15 cellular contexts compared by ENCODE assay signal in genomic region chr16:27335349-27336052, GRCh38. TPM values are rescaled to one million over a fixed set of nuclear protein-coding genes. Genes with fewer than 3 reads are reported as not detected.
A peak's percentile ranks its signal among the peaks of the same experiment; 100 is the strongest.
DNase-seq lines count a peak whose midpoint lies in the region; ATAC-seq, FAIRE-seq and TF ChIP-seq lines count a peak whose summit lies in the region.
"Had no signal": no experiment of that assay in that cellular context is flagged by ENCODE, and none has a peak within 500 bp of the region (broad histone marks: within the 10 kb centered on the region; RNA-seq: fewer than 3 reads in every experiment).

No MANE protein-coding gene starts in this region.

- ATAC-seq in GM12878 = no peak
- ATAC-seq in right lobe of liver = peak; percentile 29 to 64 (median 56)

- intact Hi-C loops in GM12878 (cut with micrococcal nuclease; ENCODE audit: unreplicated experiment) = no loop called here
- intact Hi-C loops in right lobe of liver (cut with DNase I) = no loop called here
- intact Hi-C loops in uterus (cut with DNase I; ENCODE audit: low total_unique reads) = no loop called here

- TF ChIP-seq EP300 in GM12878 (IDR thresholded peaks at IDR 0.05; ENCODE audit: borderline replicate concordance in 1 of 2, control insufficient read depth in 1 of 2, low read depth in 2 of 2, low read length in 2 of 2) = no peak

- H2AFZ ChIP-seq in GM12878 (ENCODE audit: control insufficient read depth, low read depth, low read length) = no peak overlapping the region

- in situ Hi-C loops in GM12878 (cut with MboI) = no loop called here

- RAD21 ChIA-PET in GM12878 (lab: Charles Lee; ENCODE audit: unreplicated experiment) = interaction anchor here (1.1 kb wide), 1 partner anchor 37 kb away, joined by 3 read pairs; no protein-coding TSS in a partner anchor

- no peaks in the 10 kb centered on the region for H3K9me3 Mint-ChIP-seq in activated naive CD8-positive, alpha-beta T cell (ENCODE audit: low read depth)
- no peaks in the 10 kb centered on the region for H3K9me3 Mint-ChIP-seq in activated naive CD8-positive, alpha-beta T cell treated with anti-CD3 and anti-CD28 coated beads for 36 hours

- H3K27ac Mint-ChIP-seq in activated naive CD8-positive, alpha-beta T cell = peak overlapping the region; percentile 55
- H3K27ac Mint-ChIP-seq in activated naive CD8-positive, alpha-beta T cell treated with anti-CD3 and anti-CD28 coated beads for 36 hours = no peak overlapping the region

- no peaks in the 10 kb centered on the region for H3K27me3 ChIP-seq in GM12878 (replicated peaks in 1 of 2; ENCODE audit: control insufficient read depth in 2 of 2, insufficient read depth in 2 of 2, low read length in 1 of 2)
- H3K27me3 ChIP-seq in right lobe of liver = no peaks in the 10 kb centered on the region
- no peaks in the 10 kb centered on the region for H3K27me3 ChIP-seq in uterus
- H3K27me3 ChIP-seq: testis had no signal

- H3K36me3 ChIP-seq in GM12878 (ENCODE audit: control insufficient read depth in 2 of 2, insufficient read depth in 2 of 2, low read length in 1 of 2) (peaks cover 19 to 20% of the 10 kb centered on the region in 2 experiments), right lobe of liver (peaks cover 3 to 55% (median 32%) of the 10 kb centered on the region in 4 donors), uterus (no peaks in the 10 kb centered on the region)

- H3K9ac ChIP-seq in GM12878 (ENCODE audit: control insufficient read depth, insufficient read depth, low read length) = no peak overlapping the region

- peaks cover 2% of the 10 kb centered on the region for H3K79me2 ChIP-seq in GM12878 (ENCODE audit: control insufficient read depth, insufficient read depth, low read length)

- peaks cover 47% of the 10 kb centered on the region for H3K4me1 Mint-ChIP-seq in activated naive CD8-positive, alpha-beta T cell (ENCODE audit: low read depth)
- H3K4me1 Mint-ChIP-seq in activated naive CD8-positive, alpha-beta T cell treated with anti-CD3 and anti-CD28 coated beads for 36 hours = peaks cover 40% of the 10 kb centered on the region

- H3K4me1 ChIP-seq in GM12878 (ENCODE audit: control insufficient read depth, insufficient read depth, low read length) (no peaks in the 10 kb centered on the region), right lobe of liver (peaks cover 0 to 20% (median 4%) of the 10 kb centered on the region in 4 donors), uterus (peaks cover 9 to 12% of the 10 kb centered on the region in 2 donors)
- H3K4me1 ChIP-seq: testis had no signal

- SMC1A ChIA-PET in GM12878 (lab: Charles Lee; ENCODE audit: uncharacterized antibody, unreplicated experiment) = no interaction called here

- H3K4me2 ChIP-seq in GM12878 (ENCODE audit: control insufficient read depth, insufficient read depth) = no peak overlapping the region

- no TSS peak for BruUV-seq in GM12878 (replicated peaks; lab: Mats Ljungman, UMichigan)

- DNase-seq in activated naive CD8-positive, alpha-beta T cell treated with anti-CD3 and anti-CD28 coated beads for 36 hours = no peak
- DNase-seq in GM12878 (ENCODE audit: low read depth, low spot score) = no peak
- DNase-seq in right lobe of liver = no peak
- no peak for DNase-seq in uterus
- DNase-seq in RCC 7860 (ENCODE audit: low spot score) = no peak
- DNase-seq in GM20000 (ENCODE audit: low spot score) = no peak
- DNase-seq in HUDEP-2 (lab: John Stamatoyannopoulos, UW; ENCODE audit: unreplicated experiment in 76 of 76) = no peak
- DNase-seq: cortex of kidney, DND-41, SIG-M5, testis had no signal

- POLR2A ChIA-PET in GM12878 (lab: Charles Lee) = no interaction called here

- no peak overlapping the region for H3K4me3 Mint-ChIP-seq in activated naive CD8-positive, alpha-beta T cell
- no peak overlapping the region for H3K4me3 Mint-ChIP-seq in activated naive CD8-positive, alpha-beta T cell treated with anti-CD3 and anti-CD28 coated beads for 36 hours

- no peak for TF ChIP-seq CTCF in GM12878 (IDR thresholded peaks at IDR 0.05 in 2 of 3, conservative IDR thresholded peaks at IDR 0.05 in 1 of 3; ENCODE audit: control insufficient read depth in 2 of 3, extremely low read depth in 1 of 3, insufficient read depth in 1 of 3, low read depth in 3 of 3, low read length in 3 of 3)
- no peak for TF ChIP-seq CTCF in right lobe of liver (IDR thresholded peaks at IDR 0.05)
- TF ChIP-seq CTCF in uterus (IDR thresholded peaks at IDR 0.05) = no peak
- no peak for TF ChIP-seq CTCF in GM20000 (IDR thresholded peaks at IDR 0.05; ENCODE audit: extremely low read depth, missing control alignments)

- FAIRE-seq in GM12878 (lab: Jason Lieb, UNC) = peak; percentile 49
- no peak for FAIRE-seq in RCC 7860 (lab: Jason Lieb, UNC)
- FAIRE-seq: frontal cortex, GM12892 had no signal

- H3K36me3 Mint-ChIP-seq in activated naive CD8-positive, alpha-beta T cell = peaks cover 19% of the 10 kb centered on the region
- peaks cover 77% of the 10 kb centered on the region for H3K36me3 Mint-ChIP-seq in activated naive CD8-positive, alpha-beta T cell treated with anti-CD3 and anti-CD28 coated beads for 36 hours

- TF ChIP-seq POLR2A in GM12878 (IDR thresholded peaks at IDR 0.05; ENCODE audit: low read depth, low read length) (no peak), right lobe of liver (IDR thresholded peaks at IDR 0.05) (no peak), uterus (IDR thresholded peaks at IDR 0.05) (no peak)

- H4K20me1 ChIP-seq in GM12878 (ENCODE audit: control insufficient read depth, insufficient read depth) = no peaks in the 10 kb centered on the region

- peaks cover 5% of the 10 kb centered on the region; the same call in 2 of the 3 replicates for H3K9me3 ChIP-seq in GM12878 (replicated peaks; ENCODE audit: control insufficient read depth, insufficient read depth, low read length)
- H3K9me3 ChIP-seq in right lobe of liver = no peaks in the 10 kb centered on the region
- H3K9me3 ChIP-seq in uterus = no peaks in the 10 kb centered on the region
- H3K9me3 ChIP-seq: testis had no signal

- CTCF ChIA-PET in GM12878 (lab: Yijun Ruan, JAX) = interaction anchor here (1.0 to 1.3 kb wide), 2 partner anchors 32 to 101 kb away, joined by 3 to 4 read pairs; no protein-coding TSS in a partner anchor

- 88% methylated on average over 7 of the region's 7 CpGs for WGBS in GM12878 (ENCODE audit: insufficient coverage, insufficient replicate concordance, low lambda C conversion rate, missing lambda C conversion rate)
- WGBS in right lobe of liver (ENCODE audit: insufficient coverage, low coverage, low lambda C conversion rate, missing lambda C conversion rate) = 57% methylated on average over 7 of the region's 7 CpGs

- H3K27ac ChIP-seq in GM12878 (ENCODE audit: control insufficient read depth, insufficient read depth) (no peak overlapping the region), right lobe of liver (peak overlapping the region in 1 of 3 donors; percentile 34), uterus (peak overlapping the region; percentile 62 to 98)
- H3K27ac ChIP-seq: testis, VCaP had no signal

- no peaks in the 10 kb centered on the region for H3K27me3 Mint-ChIP-seq in activated naive CD8-positive, alpha-beta T cell
- H3K27me3 Mint-ChIP-seq in activated naive CD8-positive, alpha-beta T cell treated with anti-CD3 and anti-CD28 coated beads for 36 hours = no peaks in the 10 kb centered on the region

- H3K4me3 ChIP-seq in GM12878 = no peak overlapping the region
- H3K4me3 ChIP-seq in right lobe of liver = no peak overlapping the region
- no peak overlapping the region for H3K4me3 ChIP-seq in uterus
- H3K4me3 ChIP-seq: testis had no signal

- TF ChIP-seq RAD21 in GM12878 (IDR thresholded peaks at IDR 0.05; ENCODE audit: insufficient read depth, low read depth, low read length) = no peak

TF ChIP-seq in GM12878, 131 proteins besides CTCF, POLR2A, EP300 and RAD21:
- TF ChIP-seq TBL1XR1 (IDR thresholded peaks at IDR 0.05; ENCODE audit: low read depth, low read length) (no peak), CREB1 (IDR thresholded peaks at IDR 0.05; ENCODE audit: low read depth) (no peak), NRF1 (conservative IDR thresholded peaks at IDR 0.05; ENCODE audit: low read depth, low read length) (no peak), NR2C2 (IDR thresholded peaks at IDR 0.05; ENCODE audit: borderline replicate concordance, control insufficient read depth, insufficient read length, low read depth) (no peak), ELK1 (IDR thresholded peaks at IDR 0.05; ENCODE audit: low read depth, low read length) (no peak)

RNA-seq across cellular contexts. Expression of gene IL4R, which starts 21.7 kb away (rescaled TPM):
- 100 to 1,000 TPM; 183 to 190 TPM for total RNA-seq in activated naive CD8-positive, alpha-beta T cell treated with anti-CD3 and anti-CD28 coated beads for 36 hours
- total RNA-seq in GM12878 (2013; cell fraction: nucleolus; rRNA removed) = 148 and 149 TPM in 2 replicates
- total RNA-seq in GM12878 (2014; rRNA removed) = 36.5 and 39.0 TPM in 2 replicates
- total RNA-seq in GM12878 (2014; rRNA removed; fragmentation: Illumina TruSeq; extraction: Trizol) = 33.8 and 34.3 TPM in 2 replicates
- total RNA-seq in GM12878 (2021) = 69.5 and 70.4 TPM in 2 replicates
- 13.1 TPM for polyA plus RNA-seq in GM12878 (2011; ENCODE audit: low read depth)
- 42.8 and 69.2 TPM in 2 replicates for polyA plus RNA-seq in GM12878 (2011; rRNA removed)
- 69.2 and 84.8 TPM in 2 replicates for polyA plus RNA-seq in GM12878 (2011; cell fraction: cytosol; rRNA removed)
- polyA plus RNA-seq in GM12878 (2011; cell fraction: nucleus; rRNA removed) = 107 and 118 TPM in 2 replicates
- polyA plus RNA-seq in GM12878 (2012) = 20.4 and 21.2 TPM in 2 replicates
- polyA plus RNA-seq in GM12878 (2014; fragmentation: Illumina TruSeq; extraction: Trizol) = 19.4 and 39.4 TPM in 2 replicates
- polyA plus RNA-seq in GM12878 (2014; fragmentation: Nextera tagmentation; extraction: Ambion mirVana) = 1 to 10 TPM; 2.6 to 8.5 TPM
- polyA plus RNA-seq in GM12878 (2014; rRNA removed) = 67.3 and 68.6 TPM in 2 replicates
- polyA plus RNA-seq in GM12878 (2016; fragmentation: Nextera tagmentation; extraction: Ambion mirVana) = 10 to 100 TPM; 13.8 to 17.6 TPM
- polyA minus RNA-seq in GM12878 (2011; rRNA and poly(A)+ RNA removed) = 60.5 and 84.7 TPM in 2 replicates
- polyA minus RNA-seq in GM12878 (2011; cell fraction: cytosol; rRNA and poly(A)+ RNA removed) = 17.0 and 20.3 TPM in 2 replicates
- polyA minus RNA-seq in GM12878 (2011; cell fraction: nucleus; rRNA and poly(A)+ RNA removed) = 32.0 and 57.7 TPM in 2 replicates
- 100 to 1,000 TPM in 1 of 6 experiments, 10 to 100 TPM in 5; 38.8 to 147 (median 46.9) TPM for total RNA-seq in right lobe of liver
- 100 to 1,000 TPM in 1 of 4 donors, 10 to 100 TPM in 2, 1 to 10 TPM in 1; 9.4 to 137 (median 45.4) TPM for total RNA-seq in uterus
